In genomic region chr17:57622327-57622885, GRCh38 we compare ENCODE assay signal across 14 cellular contexts.
DNase-seq lines count a peak whose midpoint lies in the region; ATAC-seq, FAIRE-seq and TF ChIP-seq lines count a peak whose summit lies in the region.
"Had no signal": no experiment of that assay in that cellular context is flagged by ENCODE, and none has a peak within 500 bp of the region (broad histone marks: within the 10 kb centered on the region; RNA-seq: fewer than 3 reads in every experiment).

No MANE protein-coding gene starts in this region.

- SMC1A ChIA-PET in GM12878 (lab: Charles Lee; ENCODE audit: uncharacterized antibody, unreplicated experiment): interaction anchor here (0.6 to 3.2 kb wide), 17 partner anchors 9 to 379 kb away, joined by 3 to 14 read pairs (median 4); no protein-coding TSS in a partner anchor

- H4K20me1 ChIP-seq in GM12878 (ENCODE audit: control insufficient read depth, insufficient read depth): no peaks in the 10 kb centered on the region; the same call in 1 of the 2 replicates
- H4K20me1 ChIP-seq in neural cell (ENCODE audit: insufficient read depth): no peaks in the 10 kb centered on the region

- H3F3A ChIP-seq in neural cell (ENCODE audit: insufficient read depth, low read length, poor library complexity, severe bottlenecking): no peaks in the 10 kb centered on the region

- H3K27ac ChIP-seq in GM12878 (ENCODE audit: control insufficient read depth, insufficient read depth) (peak overlapping the region; percentile 72), neural cell (ENCODE audit: low read length) (peak overlapping the region; percentile 5)

- CTCF ChIA-PET in GM12878 (lab: Yijun Ruan, JAX): interaction anchor here (0.5 to 2.6 kb wide), 10 partner anchors 9 to 1278 kb away, joined by 3 to 21 read pairs (median 6); no protein-coding TSS in a partner anchor

- H3K4me1 ChIP-seq in GM12878 (ENCODE audit: control insufficient read depth, insufficient read depth, low read length): peaks cover 32% of the 10 kb centered on the region

- H3K27me3 Mint-ChIP-seq in CD14-positive monocyte (ENCODE audit: low read depth in 3 of 3) (no peaks in the 10 kb centered on the region), IgD-negative memory B cell (no peaks in the 10 kb centered on the region)
- H3K27me3 Mint-ChIP-seq: activated CD8-positive, alpha-beta memory T cell treated with anti-CD3 and anti-CD28 coated beads, Interleukin-2, amount 10 ng/mL, durations not matched to agents 7 days and 5 days had no signal

- DNase-seq in CD14-positive monocyte (ENCODE audit: low spot score) (no peak), GM12878 (ENCODE audit: low read depth, low spot score) (no peak), H54 (ENCODE audit: insufficient read length, low spot score) (no peak), DMS 273 (lab: John Stamatoyannopoulos, UW; ENCODE audit: unreplicated experiment) (no peak), HCEC 1CT (no peak)
- DNase-seq: activated CD4-positive, CD25-positive, alpha-beta regulatory T cell; activated CD8-positive, alpha-beta memory T cell treated with anti-CD3 and anti-CD28 coated beads, Interleukin-2, amount 10 ng/mL, durations not matched to agents 7 days and 5 days; central memory CD4-positive, alpha-beta T cell; natural killer cell; small intestine had no signal

- H3K36me3 Mint-ChIP-seq in CD14-positive monocyte (peaks cover 9 to 14% of the 10 kb centered on the region in 2 donors), IgD-negative memory B cell (peaks cover 2% of the 10 kb centered on the region)
- H3K36me3 Mint-ChIP-seq: natural killer cell had no signal

- H3K79me2 ChIP-seq in GM12878 (ENCODE audit: control insufficient read depth, insufficient read depth, low read length) (no peaks in the 10 kb centered on the region), neural cell (replicated peaks; ENCODE audit: insufficient read depth, low read length) (no peaks in the 10 kb centered on the region)

- H3K4me3 Mint-ChIP-seq in CD14-positive monocyte (peak overlapping the region; percentile 58 to 79), IgD-negative memory B cell (peak overlapping the region; percentile 73 to 95 (median 81))
- H3K4me3 Mint-ChIP-seq: activated CD8-positive, alpha-beta memory T cell treated with anti-CD3 and anti-CD28 coated beads, Interleukin-2, amount 10 ng/mL, durations not matched to agents 7 days and 5 days; natural killer cell had no signal

- H3K9me3 ChIP-seq in GM12878 (replicated peaks; ENCODE audit: control insufficient read depth, insufficient read depth, low read length) (no peaks in the 10 kb centered on the region), neural cell (ENCODE audit: low read length) (no peaks in the 10 kb centered on the region)

- H3K4me1 Mint-ChIP-seq in CD14-positive monocyte (peaks cover 30% of the 10 kb centered on the region), IgD-negative memory B cell (peaks cover 27 to 32% (median 27%) of the 10 kb centered on the region in 3 donors)

- WGBS in GM12878 (ENCODE audit: insufficient coverage, insufficient replicate concordance, low lambda C conversion rate, missing lambda C conversion rate): 62% methylated on average over 12 of the region's 12 CpGs

- H3K4me3 ChIP-seq in GM12878 (peak overlapping the region; percentile 43), neural cell (ENCODE audit: low read length) (no peak overlapping the region)

- intact Hi-C loops in CD14-positive monocyte (cut with micrococcal nuclease): no loop called here
- intact Hi-C loops in GM12878 (cut with micrococcal nuclease; ENCODE audit: unreplicated experiment): no loop called here

- POLR2A ChIA-PET in GM12878 (lab: Charles Lee): no interaction called here

- ATAC-seq in GM12878 (no peak), GM19452 (IDR thresholded peaks at IDR 0.05; ENCODE audit: unreplicated experiment) (no peak)
- ATAC-seq: activated CD8-positive, alpha-beta memory T cell treated with anti-CD3 and anti-CD28 coated beads, Interleukin-2, amount 10 ng/mL, durations not matched to agents 7 days and 5 days; natural killer cell had no signal

- H3K27ac Mint-ChIP-seq in CD14-positive monocyte (peak overlapping the region in 4 of 7 donors; percentile 27 to 82 (median 68)), IgD-negative memory B cell (peak overlapping the region; percentile 36 to 88 (median 60))
- H3K27ac Mint-ChIP-seq: activated CD8-positive, alpha-beta memory T cell treated with anti-CD3 and anti-CD28 coated beads, Interleukin-2, amount 10 ng/mL, durations not matched to agents 7 days and 5 days had no signal

- peaks cover 7 to 13% of the 10 kb centered on the region in 2 experiments for H3K36me3 ChIP-seq in GM12878 (ENCODE audit: control insufficient read depth in 2 of 2, insufficient read depth in 2 of 2, low read length in 1 of 2)
- no peaks in the 10 kb centered on the region for H3K36me3 ChIP-seq in neural cell (ENCODE audit: insufficient read depth, low read length)

- in situ Hi-C loops in GM12878 (cut with MboI): no loop called here

- H3K4me2 ChIP-seq in GM12878 (ENCODE audit: control insufficient read depth, insufficient read depth): peak overlapping the region; percentile 91
- no peak overlapping the region for H3K4me2 ChIP-seq in neural cell (ENCODE audit: low read length)

- H3K9me2 ChIP-seq in neural cell (ENCODE audit: insufficient read depth, low read length): no peaks in the 10 kb centered on the region

- BruUV-seq in GM12878 (replicated peaks; lab: Mats Ljungman, UMichigan): no TSS peak

- H3K9ac ChIP-seq in GM12878 (ENCODE audit: control insufficient read depth, insufficient read depth, low read length): peak overlapping the region; percentile 24
- no peak overlapping the region for H3K9ac ChIP-seq in neural cell (ENCODE audit: low read length)

- no peak for FAIRE-seq in GM12878 (lab: Jason Lieb, UNC)
- FAIRE-seq in H54 (lab: Jason Lieb, UNC): no peak
- FAIRE-seq: small intestine had no signal

- TF ChIP-seq RAD21 in GM12878 (IDR thresholded peaks at IDR 0.05; ENCODE audit: insufficient read depth, low read depth, low read length) (no peak), neural cell (conservative IDR thresholded peaks at IDR 0.05) (no peak)

- H2AFZ ChIP-seq in GM12878 (ENCODE audit: control insufficient read depth, low read depth, low read length) (peak overlapping the region; percentile 20), neural cell (ENCODE audit: low read depth, low read length) (no peak overlapping the region)

- H3K9me3 Mint-ChIP-seq in CD14-positive monocyte (no peaks in the 10 kb centered on the region), IgD-negative memory B cell (no peaks in the 10 kb centered on the region)
- H3K9me3 Mint-ChIP-seq: activated naive CD4-positive, alpha-beta T cell treated with anti-CD3 and anti-CD28 coated beads, Interleukin-2, amount 50 U/mL, for 72 hours; natural killer cell had no signal

- no peak for TF ChIP-seq EP300 in GM12878 (IDR thresholded peaks at IDR 0.05; ENCODE audit: borderline replicate concordance in 1 of 2, control insufficient read depth in 1 of 2, low read depth in 2 of 2, low read length in 2 of 2)
- no peak for TF ChIP-seq EP300 in neural cell (conservative IDR thresholded peaks at IDR 0.05; ENCODE audit: poor library complexity, severe bottlenecking)

- RAD21 ChIA-PET in GM12878 (lab: Charles Lee; ENCODE audit: unreplicated experiment): interaction anchor here (0.8 to 2.2 kb wide), 8 partner anchors 44 to 379 kb away, joined by 3 to 10 read pairs (median 4); no protein-coding TSS in a partner anchor

- TF ChIP-seq CTCF in CD14-positive monocyte (IDR thresholded peaks at IDR 0.05) (no peak), GM12878 (IDR thresholded peaks at IDR 0.05 in 2 of 3, conservative IDR thresholded peaks at IDR 0.05 in 1 of 3; ENCODE audit: control insufficient read depth in 2 of 3, extremely low read depth in 1 of 3, insufficient read depth in 1 of 3, low read depth in 3 of 3, low read length in 3 of 3) (no peak), neural cell (IDR thresholded peaks at IDR 0.05; ENCODE audit: poor library complexity, severe bottlenecking) (no peak)

- H3K27me3 ChIP-seq in GM12878 (replicated peaks in 1 of 2; ENCODE audit: control insufficient read depth in 2 of 2, insufficient read depth in 2 of 2, low read length in 1 of 2) (no peaks in the 10 kb centered on the region), neural cell (ENCODE audit: insufficient read depth, low read depth, low read length) (no peaks in the 10 kb centered on the region)

- TF ChIP-seq POLR2A in GM12878 (IDR thresholded peaks at IDR 0.05; ENCODE audit: low read depth, low read length) (no peak), H54 (IDR thresholded peaks at IDR 0.05; ENCODE audit: low read depth, low read length) (no peak)

TF ChIP-seq in neural cell, 6 proteins besides CTCF, POLR2A, EP300 and RAD21:
- TF ChIP-seq TAF1 (IDR thresholded peaks at IDR 0.05; ENCODE audit: low read depth) (no peak), POLR2AphosphoS5 (IDR thresholded peaks at IDR 0.05) (no peak)
- TF ChIP-seq, protein P1, sequence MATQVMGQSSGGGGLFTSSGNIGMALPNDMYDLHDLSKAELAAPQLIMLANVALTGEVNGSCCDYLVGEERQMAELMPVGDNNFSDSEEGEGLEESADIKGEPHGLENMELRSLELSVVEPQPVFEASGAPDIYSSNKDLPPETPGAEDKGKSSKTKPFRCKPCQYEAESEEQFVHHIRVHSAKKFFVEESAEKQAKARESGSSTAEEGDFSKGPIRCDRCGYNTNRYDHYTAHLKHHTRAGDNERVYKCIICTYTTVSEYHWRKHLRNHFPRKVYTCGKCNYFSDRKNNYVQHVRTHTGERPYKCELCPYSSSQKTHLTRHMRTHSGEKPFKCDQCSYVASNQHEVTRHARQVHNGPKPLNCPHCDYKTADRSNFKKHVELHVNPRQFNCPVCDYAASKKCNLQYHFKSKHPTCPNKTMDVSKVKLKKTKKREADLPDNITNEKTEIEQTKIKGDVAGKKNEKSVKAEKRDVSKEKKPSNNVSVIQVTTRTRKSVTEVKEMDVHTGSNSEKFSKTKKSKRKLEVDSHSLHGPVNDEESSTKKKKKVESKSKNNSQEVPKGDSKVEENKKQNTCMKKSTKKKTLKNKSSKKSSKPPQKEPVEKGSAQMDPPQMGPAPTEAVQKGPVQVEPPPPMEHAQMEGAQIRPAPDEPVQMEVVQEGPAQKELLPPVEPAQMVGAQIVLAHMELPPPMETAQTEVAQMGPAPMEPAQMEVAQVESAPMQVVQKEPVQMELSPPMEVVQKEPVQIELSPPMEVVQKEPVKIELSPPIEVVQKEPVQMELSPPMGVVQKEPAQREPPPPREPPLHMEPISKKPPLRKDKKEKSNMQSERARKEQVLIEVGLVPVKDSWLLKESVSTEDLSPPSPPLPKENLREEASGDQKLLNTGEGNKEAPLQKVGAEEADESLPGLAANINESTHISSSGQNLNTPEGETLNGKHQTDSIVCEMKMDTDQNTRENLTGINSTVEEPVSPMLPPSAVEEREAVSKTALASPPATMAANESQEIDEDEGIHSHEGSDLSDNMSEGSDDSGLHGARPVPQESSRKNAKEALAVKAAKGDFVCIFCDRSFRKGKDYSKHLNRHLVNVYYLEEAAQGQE (IDR thresholded peaks at IDR 0.05; ENCODE audit: borderline replicate concordance): no peak
TF ChIP-seq in neural cell: peak in this region for 0.
